1 cellular context compared by ENCODE assay signal in genomic region chr13:66305960-66306617, GRCh38.
TF ChIP-seq lines count a peak whose summit lies in the region.

No MANE protein-coding gene starts in this region.

TF ChIP-seq in K562, 482 proteins besides CTCF, POLR2A, EP300 and RAD21 (continued from another document):
- TF ChIP-seq MXD1 (CRISPR knock-in tag; IDR thresholded peaks at IDR 0.05; ENCODE audit: borderline replicate concordance, poor library complexity, severe bottlenecking), result no peak
- no peak for TF ChIP-seq HOMEZ (CRISPR knock-in tag; IDR thresholded peaks at IDR 0.05)
TF ChIP-seq in K562: peak in this region for 5.
